1 cellular context compared by ENCODE assay signal in genomic region chr3:187318819-187319616, GRCh38.
TF ChIP-seq lines count a peak whose summit lies in the region.

No MANE protein-coding gene starts in this region.

TF ChIP-seq in K562, 482 proteins besides CTCF, POLR2A, EP300 and RAD21 (continued from another document):
- peak; percentile 90 for TF ChIP-seq TFE3 (CRISPR knock-in tag; IDR thresholded peaks at IDR 0.05)
- TF ChIP-seq ZNF384 (IDR thresholded peaks at IDR 0.05; ENCODE audit: low read depth, low read length) = peak; percentile 42; the same call in 1 of the 2 replicates
- no peak for TF ChIP-seq MEF2D (tag; conservative IDR thresholded peaks at IDR 0.05; ENCODE audit: low read depth)
